11 cellular contexts compared by ENCODE assay signal in the genomic region with DNA sequence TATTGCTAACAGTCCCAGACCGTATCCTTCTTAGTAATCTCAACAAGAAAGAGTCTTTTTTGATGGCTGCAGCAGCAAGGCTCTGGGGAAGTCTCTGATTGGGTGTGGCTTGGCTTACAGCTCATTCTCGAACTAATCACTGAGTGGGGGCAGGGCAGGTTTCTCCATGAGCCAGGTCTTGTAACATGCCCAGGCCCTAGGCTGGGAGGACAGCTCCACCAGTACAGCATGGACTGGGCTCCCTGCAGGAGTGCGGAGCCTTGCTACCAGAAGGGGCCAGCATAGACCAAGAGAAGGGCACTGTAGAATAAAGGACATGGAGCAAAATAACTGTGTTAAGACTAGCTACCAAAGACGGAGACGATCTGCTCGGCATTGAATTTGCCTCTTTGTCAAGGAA. TPM values are rescaled to one million over a fixed set of nuclear protein-coding genes. Genes with fewer than 3 reads are reported as not detected.
DNase-seq lines count a peak whose midpoint lies in the region; ATAC-seq, FAIRE-seq and TF ChIP-seq lines count a peak whose summit lies in the region.
"Had no signal": no experiment of that assay in that cellular context is flagged by ENCODE, and none has a peak within 500 bp of the region (broad histone marks: within the 10 kb centered on the region; RNA-seq: fewer than 3 reads in every experiment).

No MANE protein-coding gene starts in this region.

- H3K27ac Mint-ChIP-seq in stimulated activated naive B cell treated with anti-CD40 and anti-IgM and Interleukin-4, amounts not matched to agents 10 μg/mL and 1 μg/mL and 100 μg/mL, for 72 hours: no peak overlapping the region
- H3K27ac Mint-ChIP-seq: mesothelial cell of epicardium had no signal

- H3K4me1 Mint-ChIP-seq in stimulated activated naive B cell treated with anti-CD40 and anti-IgM and Interleukin-4, amounts not matched to agents 10 μg/mL and 1 μg/mL and 100 μg/mL, for 72 hours: peaks cover 1 to 7% of the 10 kb centered on the region in 2 donors

- DNase-seq in Caki2 (ENCODE audit: low read depth) (peak; percentile 53), RWPE1 (ENCODE audit: low spot score) (peak; percentile 69), fibroblast of the conjunctiva (ENCODE audit: low read depth) (peak; percentile 71), non-pigmented ciliary epithelial cell (ENCODE audit: low read depth) (peak; percentile 44), kidney (no peak), NAMALWA (ENCODE audit: low spot score) (no peak)
- no peak for DNase-seq in stimulated activated naive B cell treated with anti-CD40 and anti-IgM and Interleukin-4, amounts not matched to agents 10 μg/mL and 1 μg/mL and 100 μg/mL, for 72 hours
- DNase-seq: GOT3, T-helper 2 cell had no signal

- H3K9me3 Mint-ChIP-seq in stimulated activated naive B cell treated with anti-CD40 and anti-IgM and Interleukin-4, amounts not matched to agents 10 μg/mL and 1 μg/mL and 100 μg/mL, for 72 hours: no peaks in the 10 kb centered on the region
- H3K9me3 Mint-ChIP-seq: mesothelial cell of epicardium had no signal

- ATAC-seq in GM18505 (IDR thresholded peaks at IDR 0.05; ENCODE audit: unreplicated experiment): no peak
- ATAC-seq in stimulated activated naive B cell treated with anti-CD40 and anti-IgM and Interleukin-4, amounts not matched to agents 10 μg/mL and 1 μg/mL and 100 μg/mL, for 72 hours (replicated peaks): no peak

- H3K4me3 ChIP-seq in kidney (ENCODE audit: low read length in 2 of 2): no peak overlapping the region

- H3K36me3 Mint-ChIP-seq in stimulated activated naive B cell treated with anti-CD40 and anti-IgM and Interleukin-4, amounts not matched to agents 10 μg/mL and 1 μg/mL and 100 μg/mL, for 72 hours: no peaks in the 10 kb centered on the region
- H3K36me3 Mint-ChIP-seq: mesothelial cell of epicardium had no signal

- TF ChIP-seq POLR2A in GM18505 (IDR thresholded peaks at IDR 0.05; ENCODE audit: borderline replicate concordance, extremely low read depth, insufficient read depth, insufficient read length): no peak

- no peak overlapping the region for H3K9ac ChIP-seq in kidney (ENCODE audit: low read length in 2 of 2)

- in situ Hi-C loops in Caki2 (cut with HindIII; ENCODE audit: low pct_unique_long_range_greater_than_20kb, low sequenced_read_pairs): no loop called here

- H3K9me3 ChIP-seq in kidney (ENCODE audit: control insufficient read depth in 1 of 2, low read length in 2 of 2): no peaks in the 10 kb centered on the region

- H3K36me3 ChIP-seq in kidney (ENCODE audit: control insufficient read depth in 1 of 2, insufficient read depth in 2 of 2, low read length in 2 of 2): no peaks in the 10 kb centered on the region

- TF ChIP-seq CTCF in RWPE1 (conservative IDR thresholded peaks at IDR 0.05; ENCODE audit: low read depth): no peak
- no peak for TF ChIP-seq CTCF in kidney (IDR thresholded peaks at IDR 0.05; ENCODE audit: borderline replicate concordance, extremely low read depth, insufficient read depth)

- CTCF ChIA-PET in RWPE1 (lab: Yijun Ruan, JAX): interaction anchor here (0.8 to 2.3 kb wide), 2 partner anchors 13 to 14 kb away, joined by 3 to 9 read pairs; no protein-coding TSS in a partner anchor

- H3K4me3 Mint-ChIP-seq in stimulated activated naive B cell treated with anti-CD40 and anti-IgM and Interleukin-4, amounts not matched to agents 10 μg/mL and 1 μg/mL and 100 μg/mL, for 72 hours: no peak overlapping the region
- H3K4me3 Mint-ChIP-seq: mesothelial cell of epicardium had no signal

- POLR2A ChIA-PET in RWPE1 (lab: Yijun Ruan, JAX; ENCODE audit: low non-redundant PET): no interaction called here

- H3K27me3 Mint-ChIP-seq in stimulated activated naive B cell treated with anti-CD40 and anti-IgM and Interleukin-4, amounts not matched to agents 10 μg/mL and 1 μg/mL and 100 μg/mL, for 72 hours: peaks cover 41 to 64% of the 10 kb centered on the region in 2 donors

- intact Hi-C loops in kidney (cut with DNase I): no loop called here

- H3K4me1 ChIP-seq in kidney (ENCODE audit: control insufficient read depth in 1 of 2, insufficient read depth in 1 of 2, low read depth in 1 of 2, low read length in 2 of 2): peaks cover 0 to 1% of the 10 kb centered on the region in 2 donors

- peak overlapping the region; percentile 39 for H3K27ac ChIP-seq in RWPE1
- H3K27ac ChIP-seq in kidney (ENCODE audit: low read depth in 2 of 2, low read length in 2 of 2): no peak overlapping the region

- FAIRE-seq in kidney (lab: Jason Lieb, UNC): no peak

RNA-seq across cellular contexts. Expression of gene CD276, which starts 7.2 kb away (rescaled TPM):
- 142 and 198 TPM in 2 replicates for total RNA-seq in Caki2 (2014; rRNA removed; shearing (Covaris generic); ENCODE audit: low replicate concordance)
- total RNA-seq in kidney: 31.5 TPM
- 25.0 TPM for polyA plus RNA-seq in kidney (ENCODE audit: insufficient read depth, low read depth, low replicate concordance)

RNA-seq across cellular contexts. Expression of gene NPTN, which starts 58.2 kb away (rescaled TPM):
- total RNA-seq in Caki2 (2014; rRNA removed; shearing (Covaris generic); ENCODE audit: low replicate concordance): 103 and 130 TPM in 2 replicates
- 130 TPM for total RNA-seq in kidney
- 100 TPM for polyA plus RNA-seq in kidney (ENCODE audit: insufficient read depth, low read depth, low replicate concordance)

Comparison
In these comparisons a context has a peak if more than half of its experiments do, and no peak if none do; other contexts are left out.
1. DNase-seq: peak in Caki2 (single experiment), RWPE1 (single experiment), fibroblast of the conjunctiva (single experiment) and non-pigmented ciliary epithelial cell (single experiment); none in kidney (single experiment), stimulated activated naive B cell treated with anti-CD40 and anti-IgM and Interleukin-4, amounts not matched to agents 10 μg/mL and 1 μg/mL and 100 μg/mL, for 72 hours (single experiment) and NAMALWA (single experiment).